In genomic region chr6:122422003-122422402, GRCh38 we compare ENCODE assay signal across 24 cellular contexts.
"Had no signal": no experiment of that assay in that cellular context is flagged by ENCODE, and none has a peak within 500 bp of the region (broad histone marks: within the 10 kb centered on the region; RNA-seq: fewer than 3 reads in every experiment).

No MANE protein-coding gene starts in this region.

- H3K9ac ChIP-seq: neural progenitor cell, parathyroid adenoma had no signal

- FAIRE-seq: urothelium cell line had no signal

- H2AFZ ChIP-seq: neural progenitor cell, parathyroid adenoma had no signal

- H3K4me2 ChIP-seq: neural progenitor cell had no signal

- H3K9me3 ChIP-seq: ovary, psoas muscle, stomach, thoracic aorta, thyroid gland, tibial nerve, upper lobe of left lung, vagina had no signal

- ATAC-seq: natural killer cell, psoas muscle, right cardiac atrium, sciatic nerve had no signal

- H3K79me2 ChIP-seq: parathyroid adenoma had no signal

- H3K27ac ChIP-seq: neural progenitor cell, ovary, parathyroid adenoma, psoas muscle, skin epidermis, stomach, thoracic aorta, thyroid gland, tibial nerve, upper lobe of left lung, vagina had no signal

- H3K36me3 ChIP-seq: ovary, thoracic aorta had no signal

- DNase-seq: natural killer cell; occipital lobe; ovary; posterior cingulate gyrus; psoas muscle; right cardiac atrium; stimulated activated CD4-positive, alpha-beta T cell treated with anti-CD3 and anti-CD28 coated beads, Interleukin-15, amount 100 ng/mL, for 24 hours; stimulated activated CD4-positive, alpha-beta T cell treated with anti-CD3 and anti-CD28 coated beads, Interleukin-2, amount 100 ng/mL, for 24 hours; stimulated activated CD4-positive, alpha-beta T cell treated with anti-CD3 and anti-CD28 coated beads, Interleukin-2, amount 100 ng/mL, for 48 hours; stimulated activated CD4-positive, alpha-beta T cell treated with anti-CD3 and anti-CD28 coated beads, Interleukin-4, amount 100 ng/mL, for 24 hours; stimulated activated naive B cell treated with anti-CD40 and anti-IgM and Interleukin-4, amounts not matched to agents 10 μg/mL and 1 μg/mL and 100 μg/mL, for 72 hours; stimulated activated naive CD4-positive, alpha-beta T cell treated with Interleukin-2 at 50 U/mL for 16 hours; stomach; thyroid gland; trophoblast cell; upper lobe of left lung had no signal

- H3K4me3 ChIP-seq: neural progenitor cell, ovary, psoas muscle, skin epidermis, stomach, thoracic aorta, thyroid gland, tibial nerve, upper lobe of left lung, vagina had no signal

- H3K4me1 ChIP-seq: neural progenitor cell, parathyroid adenoma, thyroid gland, tibial nerve, upper lobe of left lung, vagina had no signal

- H3K27me3 ChIP-seq: neural progenitor cell, ovary, stomach, thyroid gland, tibial nerve, upper lobe of left lung, vagina had no signal
